Comparison of ENCODE assay signal across 8 cellular contexts in the genomic region with DNA sequence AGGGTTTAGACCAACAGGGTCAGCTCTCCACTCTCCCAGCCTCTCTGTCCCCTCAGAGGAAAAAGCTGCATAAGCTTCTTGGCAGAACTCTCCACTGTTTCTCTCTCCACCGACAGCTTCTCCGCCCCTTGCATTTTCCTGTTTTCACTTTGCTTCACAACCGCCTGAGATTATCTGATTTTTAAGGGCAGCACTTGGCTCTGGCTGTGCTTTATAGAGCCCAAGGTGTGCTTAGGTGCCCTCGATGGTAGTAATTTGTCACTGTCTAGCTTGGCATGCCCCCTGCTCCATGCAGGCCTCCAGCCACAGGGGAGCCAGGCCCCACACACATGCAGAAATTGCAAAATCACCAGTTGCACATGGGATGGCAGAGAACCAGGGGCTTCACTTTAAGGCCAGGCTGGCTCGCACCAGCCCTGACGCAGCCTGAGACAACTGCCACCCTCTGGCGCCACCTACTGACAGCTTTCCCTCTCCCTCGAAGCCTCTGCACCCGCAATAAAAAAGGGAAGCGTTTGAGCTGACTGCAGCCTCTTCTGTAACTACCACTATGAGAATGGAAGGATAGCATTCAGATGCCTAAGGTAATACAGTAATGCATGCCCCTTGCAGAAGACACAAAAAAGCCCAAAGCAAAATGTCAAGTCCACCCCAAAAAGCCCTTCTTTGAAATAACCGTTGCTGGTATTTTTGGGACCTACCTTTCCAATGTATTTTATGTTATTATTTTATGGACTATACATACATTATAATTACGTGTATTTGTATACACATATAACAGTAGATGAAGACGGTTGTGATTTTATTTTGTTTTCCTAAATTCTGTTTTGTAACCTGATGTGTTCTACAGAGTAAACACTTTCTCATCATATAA. TPM values are rescaled to one million over a fixed set of nuclear protein-coding genes. Genes with fewer than 3 reads are reported as not detected.
DNase-seq lines count a peak whose midpoint lies in the region; ATAC-seq and TF ChIP-seq lines count a peak whose summit lies in the region.

No MANE protein-coding gene starts in this region.

- H3K4me2 ChIP-seq in SU-DHL-6 (ENCODE audit: low read depth, low read length, poor library complexity, severe bottlenecking): no peak overlapping the region

- no peaks in the 10 kb centered on the region for H3K36me3 ChIP-seq in SU-DHL-6 (ENCODE audit: low read length)

- ATAC-seq in HG02610 (IDR thresholded peaks at IDR 0.05; ENCODE audit: unreplicated experiment) (peak; percentile 84), left cardiac atrium (peak; percentile 95 to 98), sciatic nerve (peak; percentile 96), GM19324 (IDR thresholded peaks at IDR 0.05; ENCODE audit: low FRiP score, unreplicated experiment) (no peak)
- peak; percentile 81 for ATAC-seq in activated naive CD8-positive, alpha-beta T cell treated with anti-CD3 and anti-CD28 coated beads, Interleukin-2, amount 50 U/mL, for 24 hours

- no peaks in the 10 kb centered on the region for H3K9me2 ChIP-seq in SU-DHL-6 (replicated peaks; ENCODE audit: insufficient read depth, low read length)

- 0 out of 2 replicates have a peak, but pooled peaks cover 3% of the 10 kb centered on the region for H3F3A ChIP-seq in SU-DHL-6 (ENCODE audit: insufficient read depth)

- intact Hi-C loops in left cardiac atrium (cut with DNase I) (loop anchor here (1.0 to 5.0 kb wide), 2 partner anchors 346 kb away; no protein-coding TSS in a partner anchor), sciatic nerve (cut with DNase I) (no loop called here)

- no peak overlapping the region for H2AFZ ChIP-seq in SU-DHL-6 (ENCODE audit: low read depth, low read length, severe bottlenecking)

- TF ChIP-seq CTCF in GM12872 (IDR thresholded peaks at IDR 0.05; ENCODE audit: insufficient read depth, low read depth, low read length): peak; percentile 92
- peak; percentile 70 for TF ChIP-seq CTCF in SU-DHL-6 (IDR thresholded peaks at IDR 0.05; ENCODE audit: insufficient read depth, low read length, poor library complexity, severe bottlenecking)

- H3K27me3 ChIP-seq in SU-DHL-6 (ENCODE audit: low read length): no peaks in the 10 kb centered on the region

- no peak overlapping the region for H3K27ac ChIP-seq in SU-DHL-6 (ENCODE audit: low read depth, low read length)

- H3K4me1 Mint-ChIP-seq in activated naive CD8-positive, alpha-beta T cell treated with anti-CD3 and anti-CD28 coated beads, Interleukin-2, amount 50 U/mL, for 24 hours: peaks cover 4% of the 10 kb centered on the region

- no peaks in the 10 kb centered on the region for H3K9me3 ChIP-seq in SU-DHL-6 (ENCODE audit: insufficient read depth, low read length)

- H3K79me2 ChIP-seq in SU-DHL-6 (ENCODE audit: insufficient read depth, low read length): no peaks in the 10 kb centered on the region

- H3K4me3 Mint-ChIP-seq in activated naive CD8-positive, alpha-beta T cell treated with anti-CD3 and anti-CD28 coated beads, Interleukin-2, amount 50 U/mL, for 24 hours: no peak overlapping the region

- DNase-seq in NCI-H1092 treated with DMSO at 0.1 percent for 48 hours (lab: John Stamatoyannopoulos, UW) (peak; percentile 82), left cardiac atrium (peak; percentile 85), sciatic nerve (ENCODE audit: low spot score) (peak; percentile 90)
- DNase-seq in activated naive CD8-positive, alpha-beta T cell treated with anti-CD3 and anti-CD28 coated beads, Interleukin-2, amount 50 U/mL, for 24 hours: peak; percentile 84

- no peaks in the 10 kb centered on the region for H3K36me3 Mint-ChIP-seq in activated naive CD8-positive, alpha-beta T cell treated with anti-CD3 and anti-CD28 coated beads, Interleukin-2, amount 50 U/mL, for 24 hours (ENCODE audit: low read depth)

- no peak overlapping the region for H3K9ac ChIP-seq in SU-DHL-6 (ENCODE audit: low read length)

- H4K20me1 ChIP-seq in SU-DHL-6 (ENCODE audit: low read depth, low read length): no peaks in the 10 kb centered on the region

- H3K4me3 ChIP-seq in SU-DHL-6 (ENCODE audit: insufficient read depth, low read length, poor library complexity, severe bottlenecking): no peak overlapping the region

- H3K27ac Mint-ChIP-seq in activated naive CD8-positive, alpha-beta T cell treated with anti-CD3 and anti-CD28 coated beads, Interleukin-2, amount 50 U/mL, for 24 hours: no peak overlapping the region

- no peaks in the 10 kb centered on the region for H3K9me3 Mint-ChIP-seq in activated naive CD8-positive, alpha-beta T cell treated with anti-CD3 and anti-CD28 coated beads, Interleukin-2, amount 50 U/mL, for 24 hours

- peaks cover 11% of the 10 kb centered on the region for H3K27me3 Mint-ChIP-seq in activated naive CD8-positive, alpha-beta T cell treated with anti-CD3 and anti-CD28 coated beads, Interleukin-2, amount 50 U/mL, for 24 hours

RNA-seq across cellular contexts. Expression of a gene that starts 32.0 kb away (rescaled TPM):
- total RNA-seq in left cardiac atrium (under 1 TPM; 0.31 to 0.44 TPM), sciatic nerve (1.6 TPM)
